Comparison of ENCODE assay signal across 11 cellular contexts in genomic region chr3:196499061-196499460, GRCh38. TPM values are rescaled to one million over a fixed set of nuclear protein-coding genes. Genes with fewer than 3 reads are reported as not detected.
DNase-seq lines count a peak whose midpoint lies in the region; ATAC-seq and TF ChIP-seq lines count a peak whose summit lies in the region.
"Had no signal": no experiment of that assay in that cellular context is flagged by ENCODE, and none has a peak within 500 bp of the region (broad histone marks: within the 10 kb centered on the region; RNA-seq: fewer than 3 reads in every experiment).

No MANE protein-coding gene starts in this region.

- H3K9ac ChIP-seq in iPS-18a (ENCODE audit: low read length) = peak overlapping the region; percentile 13

- H3K27ac ChIP-seq in ACC112 (ENCODE audit: low read depth, low read length) (peak overlapping the region; percentile 43), iPS-18a (ENCODE audit: low read length) (no peak overlapping the region), upper lobe of right lung (no peak overlapping the region)
- H3K27ac ChIP-seq: SJCRH30 had no signal

- H2AFZ ChIP-seq in ACC112 (ENCODE audit: low read length, unreplicated experiment) = no peak overlapping the region

- H3K4me3 ChIP-seq in ACC112 (ENCODE audit: low read depth, low read length) (peak overlapping the region; percentile 97), iPS-18a (ENCODE audit: low read length) (no peak overlapping the region), upper lobe of right lung (no peak overlapping the region)
- H3K4me3 ChIP-seq: SJCRH30 had no signal

- peaks cover 17% of the 10 kb centered on the region for H3K36me3 Mint-ChIP-seq in activated naive CD8-positive, alpha-beta T cell

- no peak for TF ChIP-seq CTCF in upper lobe of right lung (IDR thresholded peaks at IDR 0.05)

- H3K4me1 Mint-ChIP-seq in activated naive CD8-positive, alpha-beta T cell (ENCODE audit: low read depth) = peaks cover 61% of the 10 kb centered on the region

- H3K4me1 ChIP-seq in ACC112 (ENCODE audit: control insufficient read depth, insufficient read depth, low read length, unreplicated experiment) (peaks cover 15% of the 10 kb centered on the region), iPS-18a (ENCODE audit: control insufficient read depth, low read depth, low read length) (peaks cover 7% of the 10 kb centered on the region), upper lobe of right lung (peaks cover 20% of the 10 kb centered on the region)
- H3K4me1 ChIP-seq: SJCRH30 had no signal

- DNase-seq in ELR (ENCODE audit: low read depth) (peak; percentile 79), upper lobe of right lung (no peak)
- DNase-seq in stimulated activated CD4-positive, alpha-beta T cell treated with anti-CD3 and anti-CD28 coated beads, Interleukin-2, amount 100 ng/mL, for 48 hours = no peak
- DNase-seq: SJCRH30 had no signal

- H3K4me3 Mint-ChIP-seq in activated naive CD8-positive, alpha-beta T cell = peak overlapping the region; percentile 100

- H3K27me3 ChIP-seq in ACC112 (ENCODE audit: insufficient read depth, low read length) = no peaks in the 10 kb centered on the region
- no peaks in the 10 kb centered on the region for H3K27me3 ChIP-seq in iPS-18a (ENCODE audit: control insufficient read depth, insufficient read depth, low read length)
- no peaks in the 10 kb centered on the region for H3K27me3 ChIP-seq in upper lobe of right lung
- H3K27me3 ChIP-seq: SJCRH30 had no signal

- H3K79me2 ChIP-seq in ACC112 (ENCODE audit: control insufficient read depth, insufficient read depth, low read length, unreplicated experiment) = peaks cover 92% of the 10 kb centered on the region

- no peaks in the 10 kb centered on the region for H3K27me3 Mint-ChIP-seq in activated naive CD8-positive, alpha-beta T cell

- no peak for ATAC-seq in GM21367 (IDR thresholded peaks at IDR 0.05; ENCODE audit: unreplicated experiment)
- no peak for ATAC-seq in HG03342 (IDR thresholded peaks at IDR 0.05; ENCODE audit: unreplicated experiment)
- no peak for ATAC-seq in upper lobe of right lung

- H3K27ac Mint-ChIP-seq in activated naive CD8-positive, alpha-beta T cell = peak overlapping the region; percentile 46

- no peaks in the 10 kb centered on the region for H3K9me3 Mint-ChIP-seq in activated naive CD8-positive, alpha-beta T cell (ENCODE audit: low read depth)

- intact Hi-C loops in upper lobe of right lung (cut with DNase I) = no loop called here

- H3K36me3 ChIP-seq in ACC112 (ENCODE audit: insufficient read depth, low read length) (peaks cover 6% of the 10 kb centered on the region; the same call in 1 of the 2 replicates), iPS-18a (ENCODE audit: control insufficient read depth, low read depth, low read length) (peaks cover 7% of the 10 kb centered on the region), upper lobe of right lung (peaks cover 12% of the 10 kb centered on the region)

- H3K9me3 ChIP-seq in iPS-18a (ENCODE audit: control insufficient read depth, low read depth, low read length) = no peaks in the 10 kb centered on the region
- no peaks in the 10 kb centered on the region for H3K9me3 ChIP-seq in upper lobe of right lung
- H3K9me3 ChIP-seq: SJCRH30 had no signal

RNA-seq across cellular contexts. Expression of gene RNF168, which starts 4.5 kb away (rescaled TPM):
- total RNA-seq in upper lobe of right lung = 21.1 TPM

RNA-seq across cellular contexts. Expression of gene SMCO1, which starts 16.1 kb away (rescaled TPM):
- total RNA-seq in upper lobe of right lung = not detected
- total RNA-seq: renal cortical epithelial cell, SJCRH30, subcutaneous adipose tissue had no signal
